Comparison of ENCODE assay signal across 30 cellular contexts in the genomic region with DNA sequence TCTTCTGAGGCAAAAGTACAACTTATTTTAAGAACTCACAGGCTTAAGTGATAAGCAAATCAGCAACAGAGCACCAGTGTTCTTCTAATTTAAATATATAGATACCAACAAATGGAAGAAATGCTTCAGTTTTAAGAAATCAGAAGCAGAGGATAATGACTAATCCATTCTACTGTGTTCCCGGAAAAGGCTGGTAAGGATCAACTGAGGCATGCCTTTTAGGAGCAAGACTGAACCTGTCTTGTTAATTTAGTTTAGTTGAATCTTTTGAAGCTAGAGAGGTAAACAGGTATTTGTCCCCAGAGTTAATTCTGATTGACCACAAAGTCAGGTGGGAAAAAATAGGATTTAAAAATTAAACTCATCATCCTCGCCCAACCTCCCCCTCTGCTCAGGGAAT.
"Had no signal": no experiment of that assay in that cellular context is flagged by ENCODE, and none has a peak within 500 bp of the region (broad histone marks: within the 10 kb centered on the region; RNA-seq: fewer than 3 reads in every experiment).

No MANE protein-coding gene starts in this region.

- H3K27ac ChIP-seq: ascending aorta, KMS-11, VCaP had no signal

- H3K27me3 ChIP-seq: ascending aorta had no signal

- ATAC-seq: activated T-cell treated with anti-CD3 and anti-CD28 coated beads, Interleukin-2, amount 50 U/mL, for 4 hours; Panc1; SK-N-SH treated with all-trans-retinoic acid at 6 μM for 48 hours had no signal

- H3K4me1 Mint-ChIP-seq: activated B cell treated with CpG ODN at 0.5 μM for 24 hours; activated naive CD8-positive, alpha-beta T cell treated with anti-CD3 and anti-CD28 coated beads for 36 hours had no signal

- H3K4me1 ChIP-seq: ascending aorta had no signal

- H3K9me3 Mint-ChIP-seq: activated CD4-positive, alpha-beta memory T cell treated with anti-CD3 and anti-CD28 coated beads for 36 hours had no signal

- H3K27ac Mint-ChIP-seq: activated B cell treated with CpG ODN at 0.5 μM for 24 hours; activated CD4-positive, alpha-beta memory T cell treated with anti-CD3 and anti-CD28 coated beads for 36 hours; activated naive CD4-positive, alpha-beta T cell treated with anti-CD3 and anti-CD28 coated beads, Interleukin-2, amount 10 ng/mL, durations not matched to agents 7 days and 5 days; activated naive CD8-positive, alpha-beta T cell treated with anti-CD3 and anti-CD28 coated beads for 36 hours; activated T-helper 1 cell treated with anti-CD3 and anti-CD28 coated beads, Interleukin-12 subunit alpha, Interleukin-12 subunit beta, Interleukin-2, Interleukin-4 antibody, amounts not matched to agents 30 ng/mL and 10 ng/mL and 1 ng/mL, durations not matched to agents 14 hours and 24 hours and 36 hours had no signal

- H3K27me3 Mint-ChIP-seq: activated B cell treated with CpG ODN at 0.5 μM for 24 hours; activated CD4-positive, alpha-beta memory T cell treated with anti-CD3 and anti-CD28 coated beads for 36 hours; activated naive CD4-positive, alpha-beta T cell treated with anti-CD3 and anti-CD28 coated beads, Interleukin-2, amount 10 ng/mL, durations not matched to agents 7 days and 5 days; activated naive CD8-positive, alpha-beta T cell treated with anti-CD3 and anti-CD28 coated beads for 36 hours had no signal

- DNase-seq: activated B cell treated with CpG ODN at 0.5 μM for 24 hours; activated CD4-positive, alpha-beta memory T cell treated with anti-CD3 and anti-CD28 coated beads for 36 hours; activated CD4-positive, alpha-beta T cell treated with anti-CD3 and anti-CD28 coated beads for 4 hours; activated CD4-positive, alpha-beta T cell treated with anti-CD3 and anti-CD28 coated beads, Interleukin-2, amount 50 U/mL, for 1 hour; activated CD4-positive, CD25-positive, alpha-beta regulatory T cell treated with anti-CD3 and anti-CD28 coated beads, Interleukin-2, amount 50 U/mL, for 72 hours; activated CD8-positive, alpha-beta memory T cell treated with anti-CD3 and anti-CD28 coated beads, Interleukin-2, amount 50 U/mL, for 4 hours; activated effector memory CD4-positive, alpha-beta T cell treated with Interleukin-2 at 50 U/mL for 16 hours; activated naive CD4-positive, alpha-beta T cell treated with anti-CD3 and anti-CD28 coated beads, Interleukin-2, amount 10 ng/mL, durations not matched to agents 7 days and 5 days; activated naive CD8-positive, alpha-beta T cell treated with anti-CD3 and anti-CD28 coated beads for 36 hours; activated T-cell treated with anti-CD3 and anti-CD28 coated beads for 4 hours; activated T-cell treated with anti-CD3 and anti-CD28 coated beads, Interleukin-2, amount 50 U/mL, for 4 hours; MM.1S; MV-4-11; NCI-H1092; NCI-H1436 treated with DMSO at 0.1 percent for 48 hours; NCI-H1694 treated with DMSO at 0.1 percent for 48 hours; NCI-H2029; NCI-H345; NCI-H524 treated with DMSO at 0.1 percent for 48 hours; SIG-M5; SW 1271; T-helper 1 cell; T-helper 2 cell; T-helper 9 cell had no signal

- H3K4me3 ChIP-seq: ascending aorta had no signal

- H3K4me3 Mint-ChIP-seq: activated B cell treated with CpG ODN at 0.5 μM for 24 hours; activated CD4-positive, alpha-beta memory T cell treated with anti-CD3 and anti-CD28 coated beads for 36 hours; activated naive CD4-positive, alpha-beta T cell treated with anti-CD3 and anti-CD28 coated beads, Interleukin-2, amount 10 ng/mL, durations not matched to agents 7 days and 5 days; activated naive CD8-positive, alpha-beta T cell treated with anti-CD3 and anti-CD28 coated beads for 36 hours; activated T-cell treated with anti-CD3 and anti-CD28 coated beads, Interleukin-2, amount 50 U/mL, for 4 hours; activated T-helper 1 cell treated with anti-CD3 and anti-CD28 coated beads, Interleukin-12 subunit alpha, Interleukin-12 subunit beta, Interleukin-2, Interleukin-4 antibody, amounts not matched to agents 30 ng/mL and 10 ng/mL and 1 ng/mL, durations not matched to agents 14 hours and 24 hours and 36 hours had no signal
